In the genomic region with DNA sequence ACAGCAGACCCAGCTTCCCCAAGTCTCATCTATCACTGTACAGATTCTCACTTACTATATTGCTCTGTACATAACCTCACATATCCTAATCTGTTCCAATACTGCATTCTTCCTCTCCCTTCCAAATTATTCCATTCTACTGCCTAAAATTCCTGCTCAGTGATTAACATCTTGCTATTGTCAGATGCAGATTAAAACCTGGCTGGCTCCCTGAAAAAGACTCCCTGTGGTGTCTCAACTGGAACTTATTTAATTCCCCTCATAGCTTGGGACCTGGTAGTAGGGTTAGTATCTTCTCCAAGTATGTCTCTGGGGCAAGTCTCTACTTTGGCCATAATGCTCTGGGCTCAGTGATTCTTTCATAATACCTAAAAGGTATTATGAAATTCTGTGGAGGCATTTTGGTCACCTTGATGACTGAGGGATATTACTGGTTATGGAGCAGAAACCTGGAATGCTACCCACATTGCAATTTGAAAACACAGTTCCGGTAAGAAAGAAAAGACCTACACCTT, we compare ENCODE assay signal across 2 cellular contexts.
TF ChIP-seq lines count a peak whose summit lies in the region.

No MANE protein-coding gene starts in this region.

TF ChIP-seq in GM12878, 131 proteins besides CTCF, POLR2A, EP300 and RAD21:
- TF ChIP-seq BCL3 (IDR thresholded peaks at IDR 0.05; ENCODE audit: borderline replicate concordance, insufficient read depth, low read depth, low read length, poor library complexity, severe bottlenecking) (no peak), KAT2A (conservative IDR thresholded peaks at IDR 0.05; ENCODE audit: control insufficient read depth, low read depth, low read length) (no peak), MTA3 (IDR thresholded peaks at IDR 0.05; ENCODE audit: borderline replicate concordance, low read length) (no peak), CHD1 (IDR thresholded peaks at IDR 0.05; ENCODE audit: low read depth, low read length) (no peak), SUZ12 (IDR thresholded peaks at IDR 0.05; ENCODE audit: unreplicated experiment) (no peak), HDGF (IDR thresholded peaks at IDR 0.05) (no peak)
- TF ChIP-seq, protein P1, sequence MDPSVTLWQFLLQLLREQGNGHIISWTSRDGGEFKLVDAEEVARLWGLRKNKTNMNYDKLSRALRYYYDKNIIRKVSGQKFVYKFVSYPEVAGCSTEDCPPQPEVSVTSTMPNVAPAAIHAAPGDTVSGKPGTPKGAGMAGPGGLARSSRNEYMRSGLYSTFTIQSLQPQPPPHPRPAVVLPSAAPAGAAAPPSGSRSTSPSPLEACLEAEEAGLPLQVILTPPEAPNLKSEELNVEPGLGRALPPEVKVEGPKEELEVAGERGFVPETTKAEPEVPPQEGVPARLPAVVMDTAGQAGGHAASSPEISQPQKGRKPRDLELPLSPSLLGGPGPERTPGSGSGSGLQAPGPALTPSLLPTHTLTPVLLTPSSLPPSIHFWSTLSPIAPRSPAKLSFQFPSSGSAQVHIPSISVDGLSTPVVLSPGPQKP (IDR thresholded peaks at IDR 0.05; ENCODE audit: low read depth, low read length) = no peak
- TF ChIP-seq, protein P2, sequence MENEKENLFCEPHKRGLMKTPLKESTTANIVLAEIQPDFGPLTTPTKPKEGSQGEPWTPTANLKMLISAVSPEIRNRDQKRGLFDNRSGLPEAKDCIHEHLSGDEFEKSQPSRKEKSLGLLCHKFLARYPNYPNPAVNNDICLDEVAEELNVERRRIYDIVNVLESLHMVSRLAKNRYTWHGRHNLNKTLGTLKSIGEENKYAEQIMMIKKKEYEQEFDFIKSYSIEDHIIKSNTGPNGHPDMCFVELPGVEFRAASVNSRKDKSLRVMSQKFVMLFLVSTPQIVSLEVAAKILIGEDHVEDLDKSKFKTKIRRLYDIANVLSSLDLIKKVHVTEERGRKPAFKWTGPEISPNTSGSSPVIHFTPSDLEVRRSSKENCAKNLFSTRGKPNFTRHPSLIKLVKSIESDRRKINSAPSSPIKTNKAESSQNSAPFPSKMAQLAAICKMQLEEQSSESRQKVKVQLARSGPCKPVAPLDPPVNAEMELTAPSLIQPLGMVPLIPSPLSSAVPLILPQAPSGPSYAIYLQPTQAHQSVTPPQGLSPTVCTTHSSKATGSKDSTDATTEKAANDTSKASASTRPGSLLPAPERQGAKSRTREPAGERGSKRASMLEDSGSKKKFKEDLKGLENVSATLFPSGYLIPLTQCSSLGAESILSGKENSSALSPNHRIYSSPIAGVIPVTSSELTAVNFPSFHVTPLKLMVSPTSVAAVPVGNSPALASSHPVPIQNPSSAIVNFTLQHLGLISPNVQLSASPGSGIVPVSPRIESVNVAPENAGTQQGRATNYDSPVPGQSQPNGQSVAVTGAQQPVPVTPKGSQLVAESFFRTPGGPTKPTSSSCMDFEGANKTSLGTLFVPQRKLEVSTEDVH (IDR thresholded peaks at IDR 0.05; ENCODE audit: low read depth, partially characterized antibody) = no peak

TF ChIP-seq in HEK293T, 16 proteins besides CTCF, POLR2A, EP300 and RAD21:
- no peak for TF ChIP-seq CTBP1 (IDR thresholded peaks at IDR 0.05; ENCODE audit: borderline replicate concordance)
- no peak for TF ChIP-seq FOXK2 (IDR thresholded peaks at IDR 0.05)
- no peak for TF ChIP-seq LEF1 (IDR thresholded peaks at IDR 0.05; ENCODE audit: borderline replicate concordance)
- no peak for TF ChIP-seq FOXA1 (IDR thresholded peaks at IDR 0.05)
- no peak for TF ChIP-seq TARDBP (IDR thresholded peaks at IDR 0.05)
- TF ChIP-seq BHLHE40 (IDR thresholded peaks at IDR 0.05; ENCODE audit: borderline replicate concordance) = no peak
- no peak for TF ChIP-seq L3MBTL2 (conservative IDR thresholded peaks at IDR 0.05)
- TF ChIP-seq, protein P3, sequence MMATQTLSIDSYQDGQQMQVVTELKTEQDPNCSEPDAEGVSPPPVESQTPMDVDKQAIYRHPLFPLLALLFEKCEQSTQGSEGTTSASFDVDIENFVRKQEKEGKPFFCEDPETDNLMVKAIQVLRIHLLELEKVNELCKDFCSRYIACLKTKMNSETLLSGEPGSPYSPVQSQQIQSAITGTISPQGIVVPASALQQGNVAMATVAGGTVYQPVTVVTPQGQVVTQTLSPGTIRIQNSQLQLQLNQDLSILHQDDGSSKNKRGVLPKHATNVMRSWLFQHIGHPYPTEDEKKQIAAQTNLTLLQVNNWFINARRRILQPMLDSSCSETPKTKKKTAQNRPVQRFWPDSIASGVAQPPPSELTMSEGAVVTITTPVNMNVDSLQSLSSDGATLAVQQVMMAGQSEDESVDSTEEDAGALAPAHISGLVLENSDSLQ (IDR thresholded peaks at IDR 0.05) = no peak
- no peak for TF ChIP-seq HDGF (IDR thresholded peaks at IDR 0.05; ENCODE audit: borderline replicate concordance)
- no peak for TF ChIP-seq ARNT (IDR thresholded peaks at IDR 0.05)
- TF ChIP-seq ZNF384 (IDR thresholded peaks at IDR 0.05) = no peak
- no peak for TF ChIP-seq ELF4 (IDR thresholded peaks at IDR 0.05)
- no peak for TF ChIP-seq NFRKB (IDR thresholded peaks at IDR 0.05)
- no peak for TF ChIP-seq SP1 (IDR thresholded peaks at IDR 0.05)
- TF ChIP-seq FOXM1 (IDR thresholded peaks at IDR 0.05; ENCODE audit: borderline replicate concordance) = no peak
- no peak for TF ChIP-seq SUZ12 (IDR thresholded peaks at IDR 0.05)
